1 cellular context compared by ENCODE assay signal in the genomic region with DNA sequence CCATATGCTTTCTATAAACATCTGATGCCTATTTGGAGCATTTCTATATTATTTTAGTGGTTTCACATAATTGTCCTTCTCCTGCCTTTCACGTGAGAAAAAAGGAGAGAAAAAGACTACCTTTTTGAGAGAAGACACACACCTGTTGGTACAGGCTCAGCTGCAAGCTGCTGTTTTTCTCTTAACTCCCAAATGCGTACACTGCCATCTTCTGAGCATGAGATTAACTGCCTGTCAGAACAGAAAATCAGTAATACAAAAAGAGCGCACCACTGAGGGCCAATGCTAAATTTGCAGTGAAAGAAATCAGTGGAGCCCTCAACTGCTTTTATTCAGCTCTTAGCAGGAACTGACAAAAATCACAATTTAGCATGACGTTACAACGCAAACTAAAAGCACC.
TF ChIP-seq lines count a peak whose summit lies in the region.

No MANE protein-coding gene starts in this region.

TF ChIP-seq in Ishikawa, 13 proteins besides CTCF, POLR2A, EP300 and RAD21 (continued from another document):
- TF ChIP-seq ZBTB7A (IDR thresholded peaks at IDR 0.05; ENCODE audit: low read depth), result no peak
- TF ChIP-seq TCF12 (IDR thresholded peaks at IDR 0.05; ENCODE audit: low read depth), result no peak
- no peak for TF ChIP-seq TEAD4 (IDR thresholded peaks at IDR 0.05)
